In genomic region chr12:100154472-100155247, GRCh38 we compare ENCODE assay signal across 8 cellular contexts. TPM values are rescaled to one million over a fixed set of nuclear protein-coding genes. Genes with fewer than 3 reads are reported as not detected.
DNase-seq lines count a peak whose midpoint lies in the region; ATAC-seq and TF ChIP-seq lines count a peak whose summit lies in the region.

No MANE protein-coding gene starts in this region.

- DNase-seq in SIG-M5 treated with dmso at 0.1 percent for 504 hours (lab: John Stamatoyannopoulos, UW; ENCODE audit: unreplicated experiment) (peak; percentile 47), SIG-M5 (lab: John Stamatoyannopoulos, UW) (no peak), NCI-H82 treated with DMSO at 0.1 percent for 48 hours (lab: John Stamatoyannopoulos, UW; ENCODE audit: unreplicated experiment) (peak; percentile 7), epithelial cell of proximal tubule (ENCODE audit: low read depth) (no peak)
- DNase-seq in activated CD8-positive, alpha-beta memory T cell treated with anti-CD3 and anti-CD28 coated beads for 48 hours (ENCODE audit: low read depth in 2 of 3, low spot score in 2 of 3) = peak; percentile 47 to 74 (median 60)
- DNase-seq in natural killer cell treated with Interleukin-12 subunit alpha and Interleukin-12 subunit beta and Interleukin-15 and Interleukin-18, amount 100 ng/mL, for 72 hours (ENCODE audit: low spot score) = peak; percentile 79
- peak; percentile 64 for DNase-seq in stimulated activated naive CD8-positive, alpha-beta T cell treated with anti-CD3 and anti-CD28 coated beads, Interleukin-15, amount 100 ng/mL, for 72 hours

- peak; percentile 93 for TF ChIP-seq CTCF in epithelial cell of proximal tubule (conservative IDR thresholded peaks at IDR 0.05; ENCODE audit: low read depth, low read length)

- no peaks in the 10 kb centered on the region for H3K9me3 Mint-ChIP-seq in natural killer cell treated with Interleukin-12 subunit alpha and Interleukin-12 subunit beta and Interleukin-15 and Interleukin-18, amount 100 ng/mL, for 72 hours
- H3K9me3 Mint-ChIP-seq in stimulated activated naive CD8-positive, alpha-beta T cell treated with anti-CD3 and anti-CD28 coated beads, Interleukin-15, amount 100 ng/mL, for 72 hours = no peaks in the 10 kb centered on the region

- H3K36me3 Mint-ChIP-seq in natural killer cell treated with Interleukin-12 subunit alpha and Interleukin-12 subunit beta and Interleukin-15 and Interleukin-18, amount 100 ng/mL, for 72 hours = no peaks in the 10 kb centered on the region

- H3K27ac Mint-ChIP-seq in natural killer cell treated with Interleukin-12 subunit alpha and Interleukin-12 subunit beta and Interleukin-15 and Interleukin-18, amount 100 ng/mL, for 72 hours = no peak overlapping the region
- peak overlapping the region; percentile 36 to 77 for H3K27ac Mint-ChIP-seq in stimulated activated naive CD8-positive, alpha-beta T cell treated with anti-CD3 and anti-CD28 coated beads, Interleukin-15, amount 100 ng/mL, for 72 hours

- no peaks in the 10 kb centered on the region for H3K27me3 Mint-ChIP-seq in natural killer cell treated with Interleukin-12 subunit alpha and Interleukin-12 subunit beta and Interleukin-15 and Interleukin-18, amount 100 ng/mL, for 72 hours
- no peaks in the 10 kb centered on the region for H3K27me3 Mint-ChIP-seq in stimulated activated naive CD8-positive, alpha-beta T cell treated with anti-CD3 and anti-CD28 coated beads, Interleukin-15, amount 100 ng/mL, for 72 hours

- H3K4me3 Mint-ChIP-seq in natural killer cell treated with Interleukin-12 subunit alpha and Interleukin-12 subunit beta and Interleukin-15 and Interleukin-18, amount 100 ng/mL, for 72 hours = no peak overlapping the region
- H3K4me3 Mint-ChIP-seq in stimulated activated naive CD8-positive, alpha-beta T cell treated with anti-CD3 and anti-CD28 coated beads, Interleukin-15, amount 100 ng/mL, for 72 hours = no peak overlapping the region

- H3K4me3 ChIP-seq in epithelial cell of proximal tubule (ENCODE audit: low read depth, low read length) = no peak overlapping the region

- peaks cover 6 to 7% of the 10 kb centered on the region in 2 donors for H3K4me1 Mint-ChIP-seq in natural killer cell treated with Interleukin-12 subunit alpha and Interleukin-12 subunit beta and Interleukin-15 and Interleukin-18, amount 100 ng/mL, for 72 hours (ENCODE audit: low read depth in 2 of 2)
- peaks cover 11% of the 10 kb centered on the region for H3K4me1 Mint-ChIP-seq in stimulated activated naive CD8-positive, alpha-beta T cell treated with anti-CD3 and anti-CD28 coated beads, Interleukin-15, amount 100 ng/mL, for 72 hours

- peak; percentile 62 for ATAC-seq in HG02840 (IDR thresholded peaks at IDR 0.05; ENCODE audit: low FRiP score, unreplicated experiment)
- ATAC-seq in natural killer cell treated with Interleukin-12 subunit alpha and Interleukin-12 subunit beta and Interleukin-15 and Interleukin-18, amount 100 ng/mL, for 72 hours = peak; percentile 71 to 74
- peak; percentile 68 for ATAC-seq in stimulated activated naive CD8-positive, alpha-beta T cell treated with anti-CD3 and anti-CD28 coated beads, Interleukin-15, amount 100 ng/mL, for 72 hours

RNA-seq across cellular contexts. Expression of gene BLTP3B, which starts 12.0 kb away (rescaled TPM):
- total RNA-seq in epithelial cell of proximal tubule = 10.0 and 14.5 TPM in 2 replicates
- 10 to 100 TPM; 34.2 to 44.6 TPM for total RNA-seq in natural killer cell treated with Interleukin-12 subunit alpha and Interleukin-12 subunit beta and Interleukin-15 and Interleukin-18, amount 100 ng/mL, for 72 hours

RNA-seq across cellular contexts. Expression of gene ACTR6, which starts 46.0 kb away (rescaled TPM):
- 23.3 and 37.8 TPM in 2 replicates for total RNA-seq in epithelial cell of proximal tubule
- total RNA-seq in natural killer cell treated with Interleukin-12 subunit alpha and Interleukin-12 subunit beta and Interleukin-15 and Interleukin-18, amount 100 ng/mL, for 72 hours = 10 to 100 TPM; 24.0 to 47.6 TPM

Comparison
In these comparisons a context has a peak if more than half of its experiments do, and no peak if none do; other contexts are left out.
1. DNase-seq: peak in SIG-M5 treated with dmso at 0.1 percent for 504 hours (single experiment), NCI-H82 treated with DMSO at 0.1 percent for 48 hours (single experiment), activated CD8-positive, alpha-beta memory T cell treated with anti-CD3 and anti-CD28 coated beads for 48 hours (3 of 3), natural killer cell treated with Interleukin-12 subunit alpha and Interleukin-12 subunit beta and Interleukin-15 and Interleukin-18, amount 100 ng/mL, for 72 hours (single experiment) and stimulated activated naive CD8-positive, alpha-beta T cell treated with anti-CD3 and anti-CD28 coated beads, Interleukin-15, amount 100 ng/mL, for 72 hours (2 of 2); none in SIG-M5 (single experiment) and epithelial cell of proximal tubule (single experiment).
2. H3K27ac Mint-ChIP-seq: peak in stimulated activated naive CD8-positive, alpha-beta T cell treated with anti-CD3 and anti-CD28 coated beads, Interleukin-15, amount 100 ng/mL, for 72 hours (2 of 2); none in natural killer cell treated with Interleukin-12 subunit alpha and Interleukin-12 subunit beta and Interleukin-15 and Interleukin-18, amount 100 ng/mL, for 72 hours (0 of 2).
3. Peak in every context shown above with its lines, with median percentiles within 50 percentile points of each other: ATAC-seq.